In the genomic region with DNA sequence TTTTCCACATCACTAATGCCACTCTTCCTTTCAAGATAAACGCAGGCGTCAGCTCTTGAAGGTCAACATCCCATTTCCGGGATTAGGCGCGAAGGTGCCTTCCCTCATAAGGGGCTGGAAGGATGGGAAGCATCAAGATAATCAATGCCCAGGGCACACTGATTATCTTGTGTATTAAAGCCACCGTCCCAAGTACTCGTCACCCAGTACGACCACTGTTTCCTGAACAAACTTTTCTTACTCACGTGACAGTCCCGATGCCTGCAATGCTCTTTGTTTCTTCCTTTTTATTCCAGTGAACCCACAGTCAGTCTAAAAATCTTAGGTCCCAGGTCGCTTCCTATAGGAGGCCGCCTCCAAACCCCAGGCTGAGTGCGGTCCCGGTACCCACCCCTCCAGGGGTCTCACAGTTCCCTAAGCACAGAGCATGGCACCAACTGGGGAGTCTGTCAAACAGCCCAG, we compare ENCODE assay signal across 8 cellular contexts. TPM values are rescaled to one million over a fixed set of nuclear protein-coding genes. Genes with fewer than 3 reads are reported as not detected.
A peak's percentile ranks its signal among the peaks of the same experiment; 100 is the strongest.
DNase-seq lines count a peak whose midpoint lies in the region; ATAC-seq and TF ChIP-seq lines count a peak whose summit lies in the region.

No MANE protein-coding gene starts in this region.

- POLR2A ChIA-PET in GM10248 (lab: Yijun Ruan, JAX) = interaction anchor here (1.1 kb wide), 1 partner anchor 43 kb away, joined by 3 read pairs; no protein-coding TSS in a partner anchor

- H3K36me3 ChIP-seq in ACC112 (ENCODE audit: insufficient read depth, low read length) = peaks cover 25% of the 10 kb centered on the region; the same call in 1 of the 2 replicates

- peaks cover 14% of the 10 kb centered on the region for H3K36me3 Mint-ChIP-seq in mesothelial cell of epicardium

- H3K27me3 ChIP-seq in ACC112 (ENCODE audit: insufficient read depth, low read length) (no peaks in the 10 kb centered on the region), dorsolateral prefrontal cortex (no peaks in the 10 kb centered on the region)

- DNase-seq in GM12865 (ENCODE audit: low read depth) (peak; percentile 40), OCI-M1 (lab: John Stamatoyannopoulos, UW) (peak; percentile 72), dorsolateral prefrontal cortex (no peak), mesothelial cell of epicardium (ENCODE audit: low spot score in 2 of 2, unreplicated experiment in 2 of 2) (no peak), activated gamma-delta T cell treated with Interleukin-2 at 50 U/mL for 16 hours (no peak), GM10248 (ENCODE audit: extremely low spot score) (no peak)

- peak overlapping the region; percentile 88 for H2AFZ ChIP-seq in ACC112 (ENCODE audit: low read length, unreplicated experiment)

- TF ChIP-seq CTCF in GM12865 (IDR thresholded peaks at IDR 0.05; ENCODE audit: insufficient read depth, low read depth, low read length, missing control alignments) = no peak
- peak in 1 of 56 donors; percentile 5 for TF ChIP-seq CTCF in dorsolateral prefrontal cortex (IDR thresholded peaks at IDR 0.05 in 54 of 56, conservative IDR thresholded peaks at IDR 0.05 in 2 of 56; ENCODE audit: low read depth in 1 of 56, partially characterized antibody in 56 of 56)
- no peak for TF ChIP-seq CTCF in mesothelial cell of epicardium (IDR thresholded peaks at IDR 0.05; ENCODE audit: unreplicated experiment)
- TF ChIP-seq CTCF in GM10248 (IDR thresholded peaks at IDR 0.05; ENCODE audit: control extremely low read depth, extremely low read depth, low read depth, missing control alignments) = no peak

- H3K4me1 Mint-ChIP-seq in mesothelial cell of epicardium = peaks cover 31% of the 10 kb centered on the region

- H3K27ac ChIP-seq in ACC112 (ENCODE audit: low read depth, low read length) = peak overlapping the region; percentile 95
- H3K27ac ChIP-seq in dorsolateral prefrontal cortex = peak overlapping the region; percentile 85 to 98 (median 95)

- peak overlapping the region; percentile 94 for H3K4me3 ChIP-seq in ACC112 (ENCODE audit: low read depth, low read length)
- H3K4me3 ChIP-seq in GM12865 (ENCODE audit: low read depth, low read length) = peak overlapping the region; percentile 95
- H3K4me3 ChIP-seq in dorsolateral prefrontal cortex = peak overlapping the region; percentile 68 to 100 (median 93)

- ATAC-seq in HG02885 (IDR thresholded peaks at IDR 0.05; ENCODE audit: poor library complexity, unreplicated experiment) = peak; percentile 4

- peak overlapping the region; percentile 93 for H3K27ac Mint-ChIP-seq in mesothelial cell of epicardium

- CTCF ChIA-PET in GM10248 (lab: Yijun Ruan, JAX) = interaction anchor here (1.4 to 6.5 kb wide), 5 partner anchors 9 to 177 kb away, joined by 3 to 96 read pairs (median 5); a partner anchor contains a TSS

- H3K79me2 ChIP-seq in ACC112 (ENCODE audit: control insufficient read depth, insufficient read depth, low read length, unreplicated experiment) = peaks cover 69% of the 10 kb centered on the region

- peaks cover 41% of the 10 kb centered on the region for H3K4me1 ChIP-seq in ACC112 (ENCODE audit: control insufficient read depth, insufficient read depth, low read length, unreplicated experiment)

- intact Hi-C loops in dorsolateral prefrontal cortex (cut with DNase I) = loop anchor here in 1 of 2 donors (5.0 to 10.0 kb wide), 2 partner anchors 113 to 660 kb away; a partner anchor contains a TSS

- H3K9me3 Mint-ChIP-seq in mesothelial cell of epicardium = no peaks in the 10 kb centered on the region

- H3K4me3 Mint-ChIP-seq in mesothelial cell of epicardium = peak overlapping the region; percentile 86

- H3K27me3 Mint-ChIP-seq in mesothelial cell of epicardium (ENCODE audit: low read depth) = no peaks in the 10 kb centered on the region

RNA-seq across cellular contexts. Expression of a gene that starts 0.7 kb away (rescaled TPM):
- 10 to 100 TPM; 18.9 to 65.9 (median 47.8) TPM for total RNA-seq in dorsolateral prefrontal cortex
- 63.0 to 64.7 TPM (median 63.1 TPM) in 3 replicates for total RNA-seq in mesothelial cell of epicardium

RNA-seq across cellular contexts. Expression of a gene that starts 0.8 kb away (rescaled TPM):
- total RNA-seq in dorsolateral prefrontal cortex (10 to 100 TPM; 27.2 to 57.8 (median 39.4) TPM), mesothelial cell of epicardium (20.8 to 23.5 TPM (median 22.5 TPM) in 3 replicates)

Comparison
In these comparisons a context has a peak if more than half of its experiments do, and no peak if none do; other contexts are left out.
1. DNase-seq: peak in GM12865 (single experiment) and OCI-M1 (single experiment); none in dorsolateral prefrontal cortex (0 of 10), mesothelial cell of epicardium (0 of 2), activated gamma-delta T cell treated with Interleukin-2 at 50 U/mL for 16 hours (single experiment) and GM10248 (single experiment).
2. Peak in every context shown above with its lines, with median percentiles within 50 percentile points of each other: H3K4me3 ChIP-seq.